In genomic region chr5:149960272-149961185, GRCh38 we compare ENCODE assay signal across 1 cellular context.
TF ChIP-seq lines count a peak whose summit lies in the region.

SLC26A2 (plus strand) TSS chr5:149960758; CDS start chr5:149977653, 16,895 bp downstream.

TF ChIP-seq in HepG2, 621 proteins besides CTCF, POLR2A, EP300 and RAD21 (continued from another document and continues in another):
- TF ChIP-seq, protein P1, sequence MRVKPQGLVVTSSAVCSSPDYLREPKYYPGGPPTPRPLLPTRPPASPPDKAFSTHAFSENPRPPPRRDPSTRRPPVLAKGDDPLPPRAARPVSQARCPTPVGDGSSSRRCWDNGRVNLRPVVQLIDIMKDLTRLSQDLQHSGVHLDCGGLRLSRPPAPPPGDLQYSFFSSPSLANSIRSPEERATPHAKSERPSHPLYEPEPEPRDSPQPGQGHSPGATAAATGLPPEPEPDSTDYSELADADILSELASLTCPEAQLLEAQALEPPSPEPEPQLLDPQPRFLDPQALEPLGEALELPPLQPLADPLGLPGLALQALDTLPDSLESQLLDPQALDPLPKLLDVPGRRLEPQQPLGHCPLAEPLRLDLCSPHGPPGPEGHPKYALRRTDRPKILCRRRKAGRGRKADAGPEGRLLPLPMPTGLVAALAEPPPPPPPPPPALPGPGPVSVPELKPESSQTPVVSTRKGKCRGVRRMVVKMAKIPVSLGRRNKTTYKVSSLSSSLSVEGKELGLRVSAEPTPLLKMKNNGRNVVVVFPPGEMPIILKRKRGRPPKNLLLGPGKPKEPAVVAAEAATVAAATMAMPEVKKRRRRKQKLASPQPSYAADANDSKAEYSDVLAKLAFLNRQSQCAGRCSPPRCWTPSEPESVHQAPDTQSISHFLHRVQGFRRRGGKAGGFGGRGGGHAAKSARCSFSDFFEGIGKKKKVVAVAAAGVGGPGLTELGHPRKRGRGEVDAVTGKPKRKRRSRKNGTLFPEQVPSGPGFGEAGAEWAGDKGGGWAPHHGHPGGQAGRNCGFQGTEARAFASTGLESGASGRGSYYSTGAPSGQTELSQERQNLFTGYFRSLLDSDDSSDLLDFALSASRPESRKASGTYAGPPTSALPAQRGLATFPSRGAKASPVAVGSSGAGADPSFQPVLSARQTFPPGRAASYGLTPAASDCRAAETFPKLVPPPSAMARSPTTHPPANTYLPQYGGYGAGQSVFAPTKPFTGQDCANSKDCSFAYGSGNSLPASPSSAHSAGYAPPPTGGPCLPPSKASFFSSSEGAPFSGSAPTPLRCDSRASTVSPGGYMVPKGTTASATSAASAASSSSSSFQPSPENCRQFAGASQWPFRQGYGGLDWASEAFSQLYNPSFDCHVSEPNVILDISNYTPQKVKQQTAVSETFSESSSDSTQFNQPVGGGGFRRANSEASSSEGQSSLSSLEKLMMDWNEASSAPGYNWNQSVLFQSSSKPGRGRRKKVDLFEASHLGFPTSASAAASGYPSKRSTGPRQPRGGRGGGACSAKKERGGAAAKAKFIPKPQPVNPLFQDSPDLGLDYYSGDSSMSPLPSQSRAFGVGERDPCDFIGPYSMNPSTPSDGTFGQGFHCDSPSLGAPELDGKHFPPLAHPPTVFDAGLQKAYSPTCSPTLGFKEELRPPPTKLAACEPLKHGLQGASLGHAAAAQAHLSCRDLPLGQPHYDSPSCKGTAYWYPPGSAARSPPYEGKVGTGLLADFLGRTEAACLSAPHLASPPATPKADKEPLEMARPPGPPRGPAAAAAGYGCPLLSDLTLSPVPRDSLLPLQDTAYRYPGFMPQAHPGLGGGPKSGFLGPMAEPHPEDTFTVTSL (CRISPR knock-in tag; IDR thresholded peaks at IDR 0.05; ENCODE audit: borderline replicate concordance): peak; percentile 58; the same call in 1 of the 2 replicates
- TF ChIP-seq TAF1 (CRISPR knock-in tag; IDR thresholded peaks at IDR 0.05) (peak; percentile 73), CREB1 (IDR thresholded peaks at IDR 0.05) (peak; percentile 72), CREB1 (CRISPR knock-in tag; IDR thresholded peaks at IDR 0.05) (no peak; the same call in 1 of the 2 replicates), HMG20B (CRISPR knock-in tag; conservative IDR thresholded peaks at IDR 0.05) (no peak), ZNF207 (IDR thresholded peaks at IDR 0.05; ENCODE audit: borderline replicate concordance) (no peak), ZNF879 (CRISPR knock-in tag; IDR thresholded peaks at IDR 0.05) (no peak), ZNF276 (CRISPR knock-in tag; IDR thresholded peaks at IDR 0.05; ENCODE audit: low read depth) (no peak), SOX5 (CRISPR knock-in tag; IDR thresholded peaks at IDR 0.05; ENCODE audit: borderline replicate concordance) (peak; percentile 32; the same call in 1 of the 2 replicates), ATF2 (CRISPR knock-in tag; IDR thresholded peaks at IDR 0.05) (0 out of 2 replicates have a peak, but pooled peaks have one; percentile 20), MXD1 (CRISPR knock-in tag; IDR thresholded peaks at IDR 0.05) (peak; percentile 70; the same call in 1 of the 2 replicates), XRCC5 (optimal IDR thresholded peaks at IDR 0.05; ENCODE audit: low read length) (peak; percentile 50), MTA1 (CRISPR knock-in tag; IDR thresholded peaks at IDR 0.05; ENCODE audit: borderline replicate concordance) (peak; percentile 62; the same call in 1 of the 2 replicates), SRY (CRISPR knock-in tag; IDR thresholded peaks at IDR 0.05) (peak; percentile 83), MIER2 (CRISPR knock-in tag; IDR thresholded peaks at IDR 0.05) (0 out of 2 replicates have a peak, but pooled peaks have one; percentile 12), NFKB2 (CRISPR knock-in tag; IDR thresholded peaks at IDR 0.05; ENCODE audit: borderline replicate concordance) (peak; percentile 60; the same call in 1 of the 2 replicates), KDM5B (CRISPR knock-in tag; IDR thresholded peaks at IDR 0.05; ENCODE audit: borderline replicate concordance) (peak; percentile 94), ZNF781 (CRISPR knock-in tag; IDR thresholded peaks at IDR 0.05; ENCODE audit: borderline replicate concordance, not compliant biosample characterization) (peak; percentile 83), ZNF790 (CRISPR knock-in tag; IDR thresholded peaks at IDR 0.05; ENCODE audit: borderline replicate concordance) (peak; percentile 82), SSRP1 (CRISPR knock-in tag; IDR thresholded peaks at IDR 0.05) (no peak), ZNF362 (CRISPR knock-in tag; IDR thresholded peaks at IDR 0.05; ENCODE audit: borderline replicate concordance) (no peak), ZBTB38 (CRISPR knock-in tag; IDR thresholded peaks at IDR 0.05) (peak; percentile 47; the same call in 1 of the 2 replicates), TBL1XR1 (IDR thresholded peaks at IDR 0.05; ENCODE audit: borderline replicate concordance, low read length, partially characterized antibody) (no peak), YEATS4 (CRISPR knock-in tag; IDR thresholded peaks at IDR 0.05; ENCODE audit: borderline replicate concordance) (peak; percentile 62; the same call in 1 of the 2 replicates), ZNF143 (CRISPR knock-in tag; IDR thresholded peaks at IDR 0.05) (no peak), ZNF124 (CRISPR knock-in tag; IDR thresholded peaks at IDR 0.05) (0 out of 2 replicates have a peak, but pooled peaks have one; percentile 45), FOXP1 (IDR thresholded peaks at IDR 0.05) (no peak), FOXP1 (CRISPR knock-in tag; IDR thresholded peaks at IDR 0.05) (no peak), NFYC (CRISPR knock-in tag; IDR thresholded peaks at IDR 0.05) (peak; percentile 99), TARDBP (CRISPR knock-in tag; IDR thresholded peaks at IDR 0.05) (peak; percentile 58; the same call in 1 of the 2 replicates), ZNF232 (CRISPR knock-in tag; IDR thresholded peaks at IDR 0.05; ENCODE audit: borderline replicate concordance) (peak; percentile 31; the same call in 1 of the 2 replicates), MED8 (CRISPR knock-in tag; IDR thresholded peaks at IDR 0.05; ENCODE audit: insufficient replicate concordance) (no peak)
- TF ChIP-seq, protein P2, sequence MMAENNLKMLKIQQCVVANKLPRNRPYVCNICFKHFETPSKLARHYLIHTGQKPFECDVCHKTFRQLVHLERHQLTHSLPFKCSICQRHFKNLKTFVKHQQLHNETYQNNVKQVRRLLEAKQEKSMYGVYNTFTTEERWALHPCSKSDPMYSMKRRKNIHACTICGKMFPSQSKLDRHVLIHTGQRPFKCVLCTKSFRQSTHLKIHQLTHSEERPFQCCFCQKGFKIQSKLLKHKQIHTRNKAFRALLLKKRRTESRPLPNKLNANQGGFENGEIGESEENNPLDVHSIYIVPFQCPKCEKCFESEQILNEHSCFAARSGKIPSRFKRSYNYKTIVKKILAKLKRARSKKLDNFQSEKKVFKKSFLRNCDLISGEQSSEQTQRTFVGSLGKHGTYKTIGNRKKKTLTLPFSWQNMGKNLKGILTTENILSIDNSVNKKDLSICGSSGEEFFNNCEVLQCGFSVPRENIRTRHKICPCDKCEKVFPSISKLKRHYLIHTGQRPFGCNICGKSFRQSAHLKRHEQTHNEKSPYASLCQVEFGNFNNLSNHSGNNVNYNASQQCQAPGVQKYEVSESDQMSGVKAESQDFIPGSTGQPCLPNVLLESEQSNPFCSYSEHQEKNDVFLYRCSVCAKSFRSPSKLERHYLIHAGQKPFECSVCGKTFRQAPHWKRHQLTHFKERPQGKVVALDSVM (CRISPR knock-in tag; IDR thresholded peaks at IDR 0.05): peak; percentile 51; the same call in 1 of the 2 replicates
- TF ChIP-seq, protein P3, sequence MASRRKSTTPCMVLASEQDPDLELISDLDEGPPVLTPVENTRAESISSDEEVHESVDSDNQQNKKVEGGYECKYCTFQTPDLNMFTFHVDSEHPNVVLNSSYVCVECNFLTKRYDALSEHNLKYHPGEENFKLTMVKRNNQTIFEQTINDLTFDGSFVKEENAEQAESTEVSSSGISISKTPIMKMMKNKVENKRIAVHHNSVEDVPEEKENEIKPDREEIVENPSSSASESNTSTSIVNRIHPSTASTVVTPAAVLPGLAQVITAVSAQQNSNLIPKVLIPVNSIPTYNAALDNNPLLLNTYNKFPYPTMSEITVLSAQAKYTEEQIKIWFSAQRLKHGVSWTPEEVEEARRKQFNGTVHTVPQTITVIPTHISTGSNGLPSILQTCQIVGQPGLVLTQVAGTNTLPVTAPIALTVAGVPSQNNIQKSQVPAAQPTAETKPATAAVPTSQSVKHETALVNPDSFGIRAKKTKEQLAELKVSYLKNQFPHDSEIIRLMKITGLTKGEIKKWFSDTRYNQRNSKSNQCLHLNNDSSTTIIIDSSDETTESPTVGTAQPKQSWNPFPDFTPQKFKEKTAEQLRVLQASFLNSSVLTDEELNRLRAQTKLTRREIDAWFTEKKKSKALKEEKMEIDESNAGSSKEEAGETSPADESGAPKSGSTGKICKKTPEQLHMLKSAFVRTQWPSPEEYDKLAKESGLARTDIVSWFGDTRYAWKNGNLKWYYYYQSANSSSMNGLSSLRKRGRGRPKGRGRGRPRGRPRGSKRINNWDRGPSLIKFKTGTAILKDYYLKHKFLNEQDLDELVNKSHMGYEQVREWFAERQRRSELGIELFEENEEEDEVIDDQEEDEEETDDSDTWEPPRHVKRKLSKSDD (CRISPR knock-in tag; IDR thresholded peaks at IDR 0.05; ENCODE audit: low read depth): no peak
- TF ChIP-seq, protein P4, sequence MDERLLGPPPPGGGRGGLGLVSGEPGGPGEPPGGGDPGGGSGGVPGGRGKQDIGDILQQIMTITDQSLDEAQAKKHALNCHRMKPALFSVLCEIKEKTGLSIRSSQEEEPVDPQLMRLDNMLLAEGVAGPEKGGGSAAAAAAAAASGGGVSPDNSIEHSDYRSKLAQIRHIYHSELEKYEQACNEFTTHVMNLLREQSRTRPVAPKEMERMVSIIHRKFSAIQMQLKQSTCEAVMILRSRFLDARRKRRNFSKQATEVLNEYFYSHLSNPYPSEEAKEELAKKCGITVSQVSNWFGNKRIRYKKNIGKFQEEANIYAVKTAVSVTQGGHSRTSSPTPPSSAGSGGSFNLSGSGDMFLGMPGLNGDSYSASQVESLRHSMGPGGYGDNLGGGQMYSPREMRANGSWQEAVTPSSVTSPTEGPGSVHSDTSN (CRISPR knock-in tag; IDR thresholded peaks at IDR 0.05): peak; percentile 97
- TF ChIP-seq, protein P5, sequence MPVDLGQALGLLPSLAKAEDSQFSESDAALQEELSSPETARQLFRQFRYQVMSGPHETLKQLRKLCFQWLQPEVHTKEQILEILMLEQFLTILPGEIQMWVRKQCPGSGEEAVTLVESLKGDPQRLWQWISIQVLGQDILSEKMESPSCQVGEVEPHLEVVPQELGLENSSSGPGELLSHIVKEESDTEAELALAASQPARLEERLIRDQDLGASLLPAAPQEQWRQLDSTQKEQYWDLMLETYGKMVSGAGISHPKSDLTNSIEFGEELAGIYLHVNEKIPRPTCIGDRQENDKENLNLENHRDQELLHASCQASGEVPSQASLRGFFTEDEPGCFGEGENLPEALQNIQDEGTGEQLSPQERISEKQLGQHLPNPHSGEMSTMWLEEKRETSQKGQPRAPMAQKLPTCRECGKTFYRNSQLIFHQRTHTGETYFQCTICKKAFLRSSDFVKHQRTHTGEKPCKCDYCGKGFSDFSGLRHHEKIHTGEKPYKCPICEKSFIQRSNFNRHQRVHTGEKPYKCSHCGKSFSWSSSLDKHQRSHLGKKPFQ (CRISPR knock-in tag; IDR thresholded peaks at IDR 0.05; ENCODE audit: insufficient replicate concordance): peak; percentile 93
- TF ChIP-seq, protein P6, sequence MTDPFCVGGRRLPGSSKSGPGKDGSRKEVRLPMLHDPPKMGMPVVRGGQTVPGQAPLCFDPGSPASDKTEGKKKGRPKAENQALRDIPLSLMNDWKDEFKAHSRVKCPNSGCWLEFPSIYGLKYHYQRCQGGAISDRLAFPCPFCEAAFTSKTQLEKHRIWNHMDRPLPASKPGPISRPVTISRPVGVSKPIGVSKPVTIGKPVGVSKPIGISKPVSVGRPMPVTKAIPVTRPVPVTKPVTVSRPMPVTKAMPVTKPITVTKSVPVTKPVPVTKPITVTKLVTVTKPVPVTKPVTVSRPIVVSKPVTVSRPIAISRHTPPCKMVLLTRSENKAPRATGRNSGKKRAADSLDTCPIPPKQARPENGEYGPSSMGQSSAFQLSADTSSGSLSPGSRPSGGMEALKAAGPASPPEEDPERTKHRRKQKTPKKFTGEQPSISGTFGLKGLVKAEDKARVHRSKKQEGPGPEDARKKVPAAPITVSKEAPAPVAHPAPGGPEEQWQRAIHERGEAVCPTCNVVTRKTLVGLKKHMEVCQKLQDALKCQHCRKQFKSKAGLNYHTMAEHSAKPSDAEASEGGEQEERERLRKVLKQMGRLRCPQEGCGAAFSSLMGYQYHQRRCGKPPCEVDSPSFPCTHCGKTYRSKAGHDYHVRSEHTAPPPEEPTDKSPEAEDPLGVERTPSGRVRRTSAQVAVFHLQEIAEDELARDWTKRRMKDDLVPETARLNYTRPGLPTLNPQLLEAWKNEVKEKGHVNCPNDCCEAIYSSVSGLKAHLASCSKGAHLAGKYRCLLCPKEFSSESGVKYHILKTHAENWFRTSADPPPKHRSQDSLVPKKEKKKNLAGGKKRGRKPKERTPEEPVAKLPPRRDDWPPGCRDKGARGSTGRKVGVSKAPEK (CRISPR knock-in tag; IDR thresholded peaks at IDR 0.05; ENCODE audit: borderline replicate concordance): no peak
